Comparison of ENCODE assay signal across 17 cellular contexts in genomic region chr10:118957141-118957825, GRCh38.
DNase-seq lines count a peak whose midpoint lies in the region; ATAC-seq lines count a peak whose summit lies in the region.
"Had no signal": no experiment of that assay in that cellular context is flagged by ENCODE, and none has a peak within 500 bp of the region (broad histone marks: within the 10 kb centered on the region; RNA-seq: fewer than 3 reads in every experiment).

No MANE protein-coding gene starts in this region.

- no peak overlapping the region for H3K4me3 ChIP-seq in neuronal stem cell (ENCODE audit: low read length in 2 of 2)
- H3K4me3 ChIP-seq: GM23248, SJCRH30 had no signal

- ATAC-seq in HG02870 (IDR thresholded peaks at IDR 0.05; ENCODE audit: unreplicated experiment) (no peak), HG03108 (IDR thresholded peaks at IDR 0.05; ENCODE audit: unreplicated experiment) (no peak)

- H3K9me3 ChIP-seq in neuronal stem cell (replicated peaks in 1 of 2; ENCODE audit: control insufficient read depth in 2 of 2, insufficient read depth in 1 of 2, low read depth in 1 of 2, low read length in 2 of 2): no peaks in the 10 kb centered on the region
- H3K9me3 ChIP-seq: SJCRH30 had no signal

- H2BK15ac ChIP-seq in neuronal stem cell (ENCODE audit: low read length): no peak overlapping the region

- peaks cover 0 to 7% of the 10 kb centered on the region in 2 donors for H3K4me1 ChIP-seq in neuronal stem cell (ENCODE audit: control insufficient read depth in 2 of 2, insufficient read depth in 1 of 2, low read depth in 1 of 2, low read length in 2 of 2)

- H3K27ac ChIP-seq in neuronal stem cell (replicated peaks; ENCODE audit: low read length): no peak overlapping the region
- H3K27ac ChIP-seq: C4-2B, GM23248, SJCRH30 had no signal

- H2BK120ac ChIP-seq in neuronal stem cell (ENCODE audit: low read depth, low read length): no peak overlapping the region

- H2AFZ ChIP-seq in neuronal stem cell (ENCODE audit: low read length): no peak overlapping the region
- H2AFZ ChIP-seq: GM23248 had no signal

- H3K4me2 ChIP-seq in neuronal stem cell (ENCODE audit: insufficient read depth, low read length, poor library complexity, severe bottlenecking): no peak overlapping the region

- H4K8ac ChIP-seq in neuronal stem cell (ENCODE audit: low read depth, low read length): no peak overlapping the region

- H3K27me3 ChIP-seq in neuronal stem cell (ENCODE audit: control insufficient read depth in 3 of 3, insufficient read depth in 3 of 3, low read depth in 1 of 3, low read length in 3 of 3): peaks cover 0 to 3% (median 0%) of the 10 kb centered on the region in 3 experiments
- H3K27me3 ChIP-seq: SJCRH30 had no signal

- peak; percentile 1 to 3 for DNase-seq in activated T-cell treated with anti-CD3 and anti-CD28 coated beads, Interleukin-2, amount 50 U/mL, for 48 hours
- DNase-seq in activated T-cell treated with anti-CD3 and anti-CD28 coated beads for 4 hours (no peak), neuronal stem cell (ENCODE audit: low spot score) (no peak), H4 (ENCODE audit: low spot score) (no peak)
- peak; percentile 20 for DNase-seq in activated CD8-positive, alpha-beta memory T cell treated with anti-CD3 and anti-CD28 coated beads, Interleukin-2, amount 50 U/mL, for 48 hours
- DNase-seq: 8988T; CD8-positive, alpha-beta memory T cell; GM23248; HCEC 1CT; Kasumi-1; NCI-H1694; NCI-H446; NCI-H526; SJCRH30 had no signal

- no peak overlapping the region for H2BK12ac ChIP-seq in neuronal stem cell (ENCODE audit: low read length)

- H3K9ac ChIP-seq in neuronal stem cell (ENCODE audit: low read depth, low read length, poor library complexity): peak overlapping the region; percentile 21
- H3K9ac ChIP-seq: GM23248 had no signal

- no peak overlapping the region for H3K18ac ChIP-seq in neuronal stem cell (ENCODE audit: low read length)

- no peak overlapping the region for H3K4ac ChIP-seq in neuronal stem cell (ENCODE audit: low read length)

- no peaks in the 10 kb centered on the region for H3K79me1 ChIP-seq in neuronal stem cell (ENCODE audit: low read depth, low read length)

- H3K14ac ChIP-seq in neuronal stem cell (ENCODE audit: low read length): no peak overlapping the region

- no peak overlapping the region for H3K23ac ChIP-seq in neuronal stem cell (ENCODE audit: low read depth, low read length, poor library complexity)

- no peak overlapping the region for H4K91ac ChIP-seq in neuronal stem cell (ENCODE audit: low read depth, low read length, poor library complexity)

- H2AK5ac ChIP-seq in neuronal stem cell (ENCODE audit: low read depth, low read length): peak overlapping the region; percentile 68

- H3K36me3 ChIP-seq in neuronal stem cell (replicated peaks in 1 of 2; ENCODE audit: control insufficient read depth in 2 of 2, insufficient read depth in 2 of 2, low read length in 2 of 2): no peaks in the 10 kb centered on the region
- H3K36me3 ChIP-seq: SJCRH30 had no signal

- no CpG with 5 or more reads among the region's 8 CpGs for WGBS in neuronal stem cell (ENCODE audit: extremely low coverage in 2 of 2, insufficient read length in 2 of 2, insufficient replicate concordance in 1 of 2), 2 donors

- no peak overlapping the region for H2BK5ac ChIP-seq in neuronal stem cell (ENCODE audit: low read length)

Comparison
In these comparisons a context has a peak if more than half of its experiments do, and no peak if none do; other contexts are left out.
1. DNase-seq: peak in activated T-cell treated with anti-CD3 and anti-CD28 coated beads, Interleukin-2, amount 50 U/mL, for 48 hours (2 of 2) and activated CD8-positive, alpha-beta memory T cell treated with anti-CD3 and anti-CD28 coated beads, Interleukin-2, amount 50 U/mL, for 48 hours (single experiment); none in activated T-cell treated with anti-CD3 and anti-CD28 coated beads for 4 hours (single experiment), neuronal stem cell (single experiment) and H4 (single experiment).